In the genomic region with DNA sequence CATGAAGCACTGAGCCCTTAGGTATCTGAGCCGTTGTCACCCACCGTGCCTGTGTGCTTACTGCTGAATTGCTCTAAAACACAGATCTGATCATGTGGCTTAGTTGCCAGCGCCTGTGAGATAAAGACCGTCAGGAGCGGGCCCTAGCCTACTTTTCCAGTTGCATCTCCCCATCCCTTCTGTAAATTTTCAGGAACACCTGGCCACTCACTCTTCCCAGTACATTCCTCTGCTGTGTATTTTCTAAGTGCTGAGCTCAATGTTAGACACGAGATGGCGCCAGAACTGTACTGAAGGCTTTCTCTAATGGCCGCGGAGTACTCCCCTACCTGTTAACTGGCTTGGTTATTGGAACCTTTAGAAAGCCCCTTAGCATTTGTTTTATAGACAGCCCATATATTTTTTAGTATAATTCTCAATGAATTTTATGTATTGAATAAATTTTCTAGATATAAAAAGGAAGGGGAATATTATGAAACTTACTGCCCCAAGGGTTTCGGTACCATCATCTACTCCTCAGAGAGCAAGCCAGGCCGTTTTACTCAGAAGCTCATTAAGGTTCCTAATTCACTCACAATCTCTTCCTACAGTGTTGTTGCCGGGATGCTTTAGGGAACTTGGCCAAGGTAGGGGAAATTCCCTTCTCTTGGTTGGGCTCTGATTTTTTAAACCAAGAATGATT, we compare ENCODE assay signal across 9 cellular contexts. TPM values are rescaled to one million over a fixed set of nuclear protein-coding genes. Genes with fewer than 3 reads are reported as not detected.
DNase-seq lines count a peak whose midpoint lies in the region; ATAC-seq, FAIRE-seq and TF ChIP-seq lines count a peak whose summit lies in the region.
"Had no signal": no experiment of that assay in that cellular context is flagged by ENCODE, and none has a peak within 500 bp of the region (broad histone marks: within the 10 kb centered on the region; RNA-seq: fewer than 3 reads in every experiment).

No MANE protein-coding gene starts in this region.

- peaks cover 7% of the 10 kb centered on the region for H3K36me3 Mint-ChIP-seq in activated naive CD4-positive, alpha-beta T cell treated with anti-CD3 and anti-CD28 coated beads, Interleukin-2, amount 10 ng/mL, durations not matched to agents 7 days and 5 days

- peak; percentile 97 for TF ChIP-seq CTCF in OCI-LY3 (IDR thresholded peaks at IDR 0.05; ENCODE audit: low read depth, low read length)

- peak overlapping the region; percentile 84 for H3K4me3 Mint-ChIP-seq in activated naive CD4-positive, alpha-beta T cell treated with anti-CD3 and anti-CD28 coated beads, Interleukin-2, amount 10 ng/mL, durations not matched to agents 7 days and 5 days

- H4K20me1 ChIP-seq in OCI-LY3 (ENCODE audit: insufficient read depth, low read length): no peaks in the 10 kb centered on the region

- peaks cover 30% of the 10 kb centered on the region for H3K27me3 Mint-ChIP-seq in activated naive CD4-positive, alpha-beta T cell treated with anti-CD3 and anti-CD28 coated beads, Interleukin-2, amount 10 ng/mL, durations not matched to agents 7 days and 5 days

- no peak for ATAC-seq in GM18858 (IDR thresholded peaks at IDR 0.05; ENCODE audit: unreplicated experiment)

- H3K9me3 Mint-ChIP-seq in activated naive CD4-positive, alpha-beta T cell treated with anti-CD3 and anti-CD28 coated beads, Interleukin-2, amount 10 ng/mL, durations not matched to agents 7 days and 5 days: peaks cover 38% of the 10 kb centered on the region

- peak overlapping the region; percentile 74 for H3K4me3 ChIP-seq in OCI-LY3 (ENCODE audit: low read length)

- peak; percentile 40 for DNase-seq in GDM1 (lab: John Stamatoyannopoulos, UW)
- DNase-seq in HS-5 (ENCODE audit: low read depth): peak; percentile 11
- peak; percentile 74 for DNase-seq in activated naive CD4-positive, alpha-beta T cell treated with anti-CD3 and anti-CD28 coated beads, Interleukin-2, amount 10 ng/mL, durations not matched to agents 7 days and 5 days
- peak in 36 of 42 donors; percentile 34 to 87 (median 66) for DNase-seq in head of caudate nucleus
- peak; percentile 69 for DNase-seq in pons (ENCODE audit: low spot score)
- DNase-seq in GM12892 (ENCODE audit: insufficient read length): no peak

- peaks cover 47% of the 10 kb centered on the region for H3K36me3 ChIP-seq in OCI-LY3 (replicated peaks; ENCODE audit: low read depth, low read length)

- H3K79me2 ChIP-seq in OCI-LY3 (ENCODE audit: low read length): no peaks in the 10 kb centered on the region

- no peak for TF ChIP-seq POLR2A in GM12892 (IDR thresholded peaks at IDR 0.05; ENCODE audit: low read depth, low read length)

- H3K4me2 ChIP-seq in OCI-LY3 (ENCODE audit: low read length): peak overlapping the region; percentile 69

- H3K27ac ChIP-seq in OCI-LY3 (ENCODE audit: low read length): peak overlapping the region; percentile 90

- H3K4me1 ChIP-seq in OCI-LY3 (ENCODE audit: low read length): peaks cover 41% of the 10 kb centered on the region

- H3K9me3 ChIP-seq in OCI-LY3 (ENCODE audit: insufficient read depth, low read length): peaks cover 53% of the 10 kb centered on the region

- no peaks in the 10 kb centered on the region for H3K27me3 ChIP-seq in OCI-LY3 (ENCODE audit: low read depth, low read length)

- no peak for FAIRE-seq in GM12892 (lab: Jason Lieb, UNC)
- FAIRE-seq: endometrium had no signal

- H2AFZ ChIP-seq in OCI-LY3 (ENCODE audit: low read depth, low read length): peak overlapping the region; percentile 52

- intact Hi-C loops in head of caudate nucleus (cut with DNase I): loop anchor here (5.0 kb wide), 1 partner anchor 226 kb away; the partner anchor contains the start of gene CHCHD4

- peaks cover 24% of the 10 kb centered on the region for H3K4me1 Mint-ChIP-seq in activated naive CD4-positive, alpha-beta T cell treated with anti-CD3 and anti-CD28 coated beads, Interleukin-2, amount 10 ng/mL, durations not matched to agents 7 days and 5 days

- H3K27ac Mint-ChIP-seq in activated naive CD4-positive, alpha-beta T cell treated with anti-CD3 and anti-CD28 coated beads, Interleukin-2, amount 10 ng/mL, durations not matched to agents 7 days and 5 days: no peak overlapping the region

- H3K9ac ChIP-seq in OCI-LY3 (ENCODE audit: low read length): peak overlapping the region; percentile 62

- CTCF ChIA-PET in activated naive CD4-positive, alpha-beta T cell treated with anti-CD3 and anti-CD28 coated beads, Interleukin-2, amount 10 ng/mL, durations not matched to agents 7 days and 5 days (lab: Charles Lee): interaction anchor here (0.7 to 3.8 kb wide), 26 partner anchors 10 to 652 kb away, joined by 3 to 25 read pairs (median 5); partner anchors contain the start of genes CHCHD4, TMEM43 and WNT7A

RNA-seq across cellular contexts. Expression of gene WNT7A, which starts 16.7 kb away (rescaled TPM):
- polyA plus RNA-seq in GM12892 (2012; ENCODE audit: missing spikeins): not detected
